In genomic region chr12:55636116-55636655, GRCh38 we compare ENCODE assay signal across 17 cellular contexts. TPM values are rescaled to one million over a fixed set of nuclear protein-coding genes. Genes with fewer than 3 reads are reported as not detected.
"Had no signal": no experiment of that assay in that cellular context is flagged by ENCODE, and none has a peak within 500 bp of the region (broad histone marks: within the 10 kb centered on the region; RNA-seq: fewer than 3 reads in every experiment).

No MANE protein-coding gene starts in this region.

- H3K9me3 ChIP-seq: body of pancreas, gastrocnemius medialis had no signal

- H3K4me3 Mint-ChIP-seq: central memory CD8-positive, alpha-beta T cell; stimulated activated memory B cell treated with anti-CD40 and anti-IgM and Interleukin-4, amounts not matched to agents 10 μg/mL and 1 μg/mL and 100 μg/mL, for 72 hours had no signal

- ATAC-seq: body of pancreas; gastrocnemius medialis; stimulated activated memory B cell treated with anti-CD40 and anti-IgM and Interleukin-4, amounts not matched to agents 10 μg/mL and 1 μg/mL and 100 μg/mL, for 72 hours had no signal

- H3K27ac ChIP-seq: body of pancreas, epithelial cell of prostate, gastrocnemius medialis, RWPE1 had no signal

- H3K36me3 Mint-ChIP-seq: stimulated activated memory B cell treated with anti-CD40 and anti-IgM and Interleukin-4, amounts not matched to agents 10 μg/mL and 1 μg/mL and 100 μg/mL, for 72 hours had no signal

- H3K27ac Mint-ChIP-seq: stimulated activated memory B cell treated with anti-CD40 and anti-IgM and Interleukin-4, amounts not matched to agents 10 μg/mL and 1 μg/mL and 100 μg/mL, for 72 hours had no signal

- H3K4me1 ChIP-seq: body of pancreas, gastrocnemius medialis had no signal

- H3K4me3 ChIP-seq: body of pancreas, gastrocnemius medialis, lung had no signal

- H3K9me3 Mint-ChIP-seq: central memory CD8-positive, alpha-beta T cell; stimulated activated memory B cell treated with anti-CD40 and anti-IgM and Interleukin-4, amounts not matched to agents 10 μg/mL and 1 μg/mL and 100 μg/mL, for 72 hours had no signal

- DNase-seq: activated naive CD4-positive, alpha-beta T cell; amniotic stem cell; body of pancreas; cortex of kidney; effector CD8-positive, alpha-beta T cell; gastrocnemius medialis; hippocampal formation; midbrain; posterior cingulate gyrus; small intestine; trophoblast cell had no signal

- H3K27me3 ChIP-seq: body of pancreas had no signal

RNA-seq across cellular contexts. Expression of gene OR10P1, which starts 0.5 kb away (rescaled TPM):
- total RNA-seq: body of pancreas, gastrocnemius medialis, lung, SK-MEL-5 had no signal
- polyA plus RNA-seq: lung, small intestine had no signal
